ENCODE assay signal across 8 cellular contexts in the genomic region with DNA sequence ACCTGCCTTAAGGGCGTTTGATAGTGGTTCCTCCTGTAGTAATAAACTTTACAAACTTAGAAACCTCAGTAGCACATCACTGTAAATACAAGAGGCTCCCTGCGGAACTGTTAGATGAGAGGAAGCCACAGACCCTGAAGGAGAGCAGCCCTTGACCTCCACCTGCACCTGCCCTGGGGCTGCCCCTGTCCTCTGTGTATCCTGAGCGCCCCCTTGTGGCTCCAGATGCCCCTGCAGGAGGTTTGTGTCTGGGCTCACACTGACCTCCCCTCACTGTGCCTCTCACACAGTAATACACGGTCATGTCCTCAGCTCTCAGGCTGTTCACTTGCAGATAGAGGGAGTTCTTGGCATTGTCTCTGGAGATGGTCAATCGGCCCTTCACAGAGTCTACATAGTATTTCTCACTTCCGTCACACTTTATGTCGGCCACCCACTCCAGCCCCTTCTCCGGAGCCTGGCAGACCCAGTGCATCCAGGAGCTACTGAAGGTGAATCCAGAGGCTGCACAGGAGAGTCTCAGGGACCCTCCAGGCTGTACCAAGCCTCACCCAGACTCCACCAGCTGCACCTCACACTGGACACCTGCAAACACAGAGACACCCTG.
DNase-seq lines count a peak whose midpoint lies in the region; ATAC-seq and TF ChIP-seq lines count a peak whose summit lies in the region.

No MANE protein-coding gene starts in this region.

- peak; percentile 57 for ATAC-seq in HG03108 (IDR thresholded peaks at IDR 0.05; ENCODE audit: unreplicated experiment)
- peak; percentile 85 for ATAC-seq in SK-N-SH treated with all-trans-retinoic acid at 6 μM for 48 hours
- peak; percentile 85 to 87 for ATAC-seq in activated naive CD4-positive, alpha-beta T cell treated with anti-CD3 and anti-CD28 coated beads, Interleukin-2, amount 50 U/mL, for 72 hours

- H3K9me3 Mint-ChIP-seq in activated naive CD4-positive, alpha-beta T cell treated with anti-CD3 and anti-CD28 coated beads, Interleukin-2, amount 50 U/mL, for 72 hours, result no peaks in the 10 kb centered on the region

- no peak overlapping the region for H3K27ac Mint-ChIP-seq in activated naive CD4-positive, alpha-beta T cell treated with anti-CD3 and anti-CD28 coated beads, Interleukin-2, amount 50 U/mL, for 72 hours

- DNase-seq in COLO668 (lab: John Stamatoyannopoulos, UW; ENCODE audit: unreplicated experiment) (peak; percentile 78), retina (no peak), epidermal melanocyte (ENCODE audit: insufficient read length, low spot score) (no peak), NCI-H128 (lab: John Stamatoyannopoulos, UW; ENCODE audit: unreplicated experiment) (no peak)
- DNase-seq in activated naive CD4-positive, alpha-beta T cell treated with anti-CD3 and anti-CD28 coated beads, Interleukin-2, amount 50 U/mL, for 72 hours (ENCODE audit: low spot score in 2 of 2), result peak; percentile 69 to 84
- DNase-seq in stimulated activated CD4-positive, alpha-beta T cell treated with anti-CD3 and anti-CD28 coated beads, Interleukin-2, amount 100 ng/mL, for 48 hours, result peak; percentile 65 to 76

- no peaks in the 10 kb centered on the region for H3K36me3 Mint-ChIP-seq in activated naive CD4-positive, alpha-beta T cell treated with anti-CD3 and anti-CD28 coated beads, Interleukin-2, amount 50 U/mL, for 72 hours

TF ChIP-seq in SK-N-SH treated with all-trans-retinoic acid at 6 μM for 48 hours, 23 proteins besides CTCF, POLR2A, EP300 and RAD21:
- TF ChIP-seq TOX (CRISPR knock-in tag; IDR thresholded peaks at IDR 0.05; ENCODE audit: borderline replicate concordance) (no peak), PPARA (CRISPR knock-in tag; IDR thresholded peaks at IDR 0.05; ENCODE audit: borderline replicate concordance) (no peak), OSR1 (CRISPR knock-in tag; IDR thresholded peaks at IDR 0.05) (no peak), SNAI2 (CRISPR knock-in tag; IDR thresholded peaks at IDR 0.05) (no peak), ZFP30 (CRISPR knock-in tag; IDR thresholded peaks at IDR 0.05) (no peak), ISL1 (CRISPR knock-in tag; IDR thresholded peaks at IDR 0.05) (no peak), ZC3H10 (CRISPR knock-in tag; IDR thresholded peaks at IDR 0.05) (no peak), ZNF565 (CRISPR knock-in tag; conservative IDR thresholded peaks at IDR 0.05; ENCODE audit: low read depth) (no peak), ARNTL (CRISPR knock-in tag; IDR thresholded peaks at IDR 0.05; ENCODE audit: borderline replicate concordance, low read depth) (no peak), ZNF70 (CRISPR knock-in tag; IDR thresholded peaks at IDR 0.05) (no peak), GLIS3 (CRISPR knock-in tag; IDR thresholded peaks at IDR 0.05) (no peak), CSDC2 (CRISPR knock-in tag; IDR thresholded peaks at IDR 0.05) (no peak)
- TF ChIP-seq, protein P1, sequence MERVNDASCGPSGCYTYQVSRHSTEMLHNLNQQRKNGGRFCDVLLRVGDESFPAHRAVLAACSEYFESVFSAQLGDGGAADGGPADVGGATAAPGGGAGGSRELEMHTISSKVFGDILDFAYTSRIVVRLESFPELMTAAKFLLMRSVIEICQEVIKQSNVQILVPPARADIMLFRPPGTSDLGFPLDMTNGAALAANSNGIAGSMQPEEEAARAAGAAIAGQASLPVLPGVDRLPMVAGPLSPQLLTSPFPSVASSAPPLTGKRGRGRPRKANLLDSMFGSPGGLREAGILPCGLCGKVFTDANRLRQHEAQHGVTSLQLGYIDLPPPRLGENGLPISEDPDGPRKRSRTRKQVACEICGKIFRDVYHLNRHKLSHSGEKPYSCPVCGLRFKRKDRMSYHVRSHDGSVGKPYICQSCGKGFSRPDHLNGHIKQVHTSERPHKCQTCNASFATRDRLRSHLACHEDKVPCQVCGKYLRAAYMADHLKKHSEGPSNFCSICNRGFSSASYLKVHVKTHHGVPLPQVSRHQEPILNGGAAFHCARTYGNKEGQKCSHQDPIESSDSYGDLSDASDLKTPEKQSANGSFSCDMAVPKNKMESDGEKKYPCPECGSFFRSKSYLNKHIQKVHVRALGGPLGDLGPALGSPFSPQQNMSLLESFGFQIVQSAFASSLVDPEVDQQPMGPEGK (CRISPR knock-in tag; IDR thresholded peaks at IDR 0.05; ENCODE audit: borderline replicate concordance), result no peak
- TF ChIP-seq, protein P2, sequence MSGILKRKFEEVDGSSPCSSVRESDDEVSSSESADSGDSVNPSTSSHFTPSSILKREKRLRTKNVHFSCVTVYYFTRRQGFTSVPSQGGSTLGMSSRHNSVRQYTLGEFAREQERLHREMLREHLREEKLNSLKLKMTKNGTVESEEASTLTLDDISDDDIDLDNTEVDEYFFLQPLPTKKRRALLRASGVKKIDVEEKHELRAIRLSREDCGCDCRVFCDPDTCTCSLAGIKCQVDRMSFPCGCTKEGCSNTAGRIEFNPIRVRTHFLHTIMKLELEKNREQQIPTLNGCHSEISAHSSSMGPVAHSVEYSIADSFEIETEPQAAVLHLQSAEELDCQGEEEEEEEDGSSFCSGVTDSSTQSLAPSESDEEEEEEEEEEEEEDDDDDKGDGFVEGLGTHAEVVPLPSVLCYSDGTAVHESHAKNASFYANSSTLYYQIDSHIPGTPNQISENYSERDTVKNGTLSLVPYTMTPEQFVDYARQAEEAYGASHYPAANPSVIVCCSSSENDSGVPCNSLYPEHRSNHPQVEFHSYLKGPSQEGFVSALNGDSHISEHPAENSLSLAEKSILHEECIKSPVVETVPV (CRISPR knock-in tag; IDR thresholded peaks at IDR 0.05), result no peak
TF ChIP-seq in SK-N-SH treated with all-trans-retinoic acid at 6 μM for 48 hours: peak in this region for 0.

Comparison
In these comparisons a context has a peak if more than half of its experiments do, and no peak if none do; other contexts are left out.
1. DNase-seq: peak in COLO668 (single experiment), activated naive CD4-positive, alpha-beta T cell treated with anti-CD3 and anti-CD28 coated beads, Interleukin-2, amount 50 U/mL, for 72 hours (2 of 2) and stimulated activated CD4-positive, alpha-beta T cell treated with anti-CD3 and anti-CD28 coated beads, Interleukin-2, amount 100 ng/mL, for 48 hours (2 of 2); none in retina (single experiment), epidermal melanocyte (single experiment) and NCI-H128 (single experiment).
2. Peak in every context shown above with its lines, with median percentiles within 50 percentile points of each other: ATAC-seq.